Comparison of ENCODE assay signal across 9 cellular contexts in genomic region chr10:124291009-124291671, GRCh38.
DNase-seq lines count a peak whose midpoint lies in the region; ATAC-seq, FAIRE-seq and TF ChIP-seq lines count a peak whose summit lies in the region.
"Had no signal": no experiment of that assay in that cellular context is flagged by ENCODE, and none has a peak within 500 bp of the region (broad histone marks: within the 10 kb centered on the region; RNA-seq: fewer than 3 reads in every experiment).

No MANE protein-coding gene starts in this region.

- H2BK15ac ChIP-seq in mesendoderm (replicated peaks; ENCODE audit: low read depth) = no peak overlapping the region

- no peak overlapping the region for H2AK5ac ChIP-seq in mesendoderm (ENCODE audit: low read length)

- H4K5ac ChIP-seq in mesendoderm (ENCODE audit: low read length) = no peak overlapping the region

- H3K36me3 ChIP-seq in mesendoderm (ENCODE audit: control insufficient read depth, insufficient read depth, low read length) (no peaks in the 10 kb centered on the region), small intestine (ENCODE audit: control insufficient read depth in 2 of 2, insufficient read depth in 2 of 2, low read length in 2 of 2) (no peaks in the 10 kb centered on the region)

- no peak overlapping the region for H2BK5ac ChIP-seq in mesendoderm (ENCODE audit: low read length)

- H3K18ac ChIP-seq in mesendoderm (ENCODE audit: low read length) = no peak overlapping the region

- H3K4me3 ChIP-seq in mesendoderm (ENCODE audit: low read length) (no peak overlapping the region), small intestine (ENCODE audit: low read depth in 1 of 2, low read length in 2 of 2) (no peak overlapping the region)

- H3K9me3 Mint-ChIP-seq in nephron progenitor cell = no peaks in the 10 kb centered on the region

- H3K4ac ChIP-seq in mesendoderm (ENCODE audit: low read depth, low read length) = no peak overlapping the region

- H3K79me1 ChIP-seq in mesendoderm (ENCODE audit: low read length) = no peaks in the 10 kb centered on the region

- no peaks in the 10 kb centered on the region for H3K27me3 Mint-ChIP-seq in nephron progenitor cell (ENCODE audit: low read depth, poor library complexity)

- no peak overlapping the region for H3K9ac ChIP-seq in mesendoderm (ENCODE audit: low read length)

- H3K27ac ChIP-seq in mesendoderm (ENCODE audit: low read depth, low read length) (no peak overlapping the region), small intestine (ENCODE audit: low read depth in 1 of 2, low read length in 1 of 2) (peak overlapping the region in 1 of 2 donors; percentile 57)

- no peak overlapping the region for H4K8ac ChIP-seq in mesendoderm (ENCODE audit: low read depth, low read length)

- no peak overlapping the region for H3K4me2 ChIP-seq in mesendoderm (ENCODE audit: low read length)

- no peaks in the 10 kb centered on the region for H3K4me1 ChIP-seq in mesendoderm (ENCODE audit: control insufficient read depth, low read depth, low read length)
- no peaks in the 10 kb centered on the region for H3K4me1 ChIP-seq in small intestine (ENCODE audit: control insufficient read depth in 2 of 2, insufficient read depth in 1 of 2, low read depth in 1 of 2, low read length in 1 of 2)

- no peak overlapping the region for H3K56ac ChIP-seq in mesendoderm (ENCODE audit: low read length)

- no peak for FAIRE-seq in small intestine (lab: Jason Lieb, UNC)

- no peak overlapping the region for H3K4me3 Mint-ChIP-seq in nephron progenitor cell

- H3K27ac Mint-ChIP-seq in nephron progenitor cell = peak overlapping the region; percentile 96

- H3K36me3 Mint-ChIP-seq in nephron progenitor cell (ENCODE audit: low read depth) = no peaks in the 10 kb centered on the region

- no peaks in the 10 kb centered on the region for H3K9me3 ChIP-seq in small intestine (ENCODE audit: control insufficient read depth, low read depth)

- no CpG with 5 or more reads among the region's 13 CpGs for WGBS in mesendoderm (ENCODE audit: extremely low coverage, insufficient coverage, low lambda C conversion rate)
- WGBS in small intestine, 3 donors = 69 to 76% (median 74%) methylated on average over 13 of the region's 13 CpGs

- H3K27me3 ChIP-seq in mesendoderm (ENCODE audit: insufficient read depth, low read length, poor library complexity) = no peaks in the 10 kb centered on the region
- H3K27me3 ChIP-seq in small intestine (ENCODE audit: control insufficient read depth in 2 of 2, insufficient read depth in 2 of 2, low read length in 2 of 2) = no peaks in the 10 kb centered on the region

- ATAC-seq in HG03460 (IDR thresholded peaks at IDR 0.05; ENCODE audit: unreplicated experiment) = no peak

- DNase-seq in Ammon's horn (ENCODE audit: low spot score) (peak; percentile 37), globus pallidus (ENCODE audit: low spot score) (peak; percentile 26), nephron progenitor cell (no peak), GM03348 (ENCODE audit: low spot score) (no peak), mesendoderm (no peak), small intestine (no peak)
- DNase-seq: NCI-H1417 had no signal

- H3K23ac ChIP-seq in mesendoderm (ENCODE audit: low read length) = no peak overlapping the region

- no peak for TF ChIP-seq CTCF in nephron progenitor cell (IDR thresholded peaks at IDR 0.05)

- no peaks in the 10 kb centered on the region for H3K79me2 ChIP-seq in mesendoderm (ENCODE audit: control insufficient read depth, insufficient read depth, low read length)

- H2BK120ac ChIP-seq in mesendoderm (ENCODE audit: low read depth, low read length) = no peak overlapping the region

- peaks cover 72% of the 10 kb centered on the region for H3K4me1 Mint-ChIP-seq in nephron progenitor cell

TF ChIP-seq in PFSK-1, 5 proteins besides CTCF, POLR2A, EP300 and RAD21:
- no peak for TF ChIP-seq TAF1 (IDR thresholded peaks at IDR 0.05; ENCODE audit: borderline replicate concordance, insufficient read depth, low read length)
- TF ChIP-seq FOXP2 (optimal IDR thresholded peaks at IDR 0.05; ENCODE audit: borderline replicate concordance, extremely low read depth, extremely low read length, insufficient read depth) = peak; percentile 39
- TF ChIP-seq POLR2AphosphoS5 (IDR thresholded peaks at IDR 0.05; ENCODE audit: low read depth, low read length) = no peak
- no peak for TF ChIP-seq SIN3A (IDR thresholded peaks at IDR 0.05; ENCODE audit: borderline replicate concordance, insufficient read depth, low read length)
- TF ChIP-seq REST (IDR thresholded peaks at IDR 0.05; ENCODE audit: insufficient read depth in 1 of 2, low read depth in 2 of 2, low read length in 2 of 2) = no peak
TF ChIP-seq in PFSK-1: peak in this region for 1.

Comparison
In these comparisons a context has a peak if more than half of its experiments do, and no peak if none do; other contexts are left out.
1. DNase-seq: peak in Ammon's horn (single experiment) and globus pallidus (single experiment); none in nephron progenitor cell (single experiment), GM03348 (single experiment), mesendoderm (single experiment) and small intestine (single experiment).